18 cellular contexts compared by ENCODE assay signal in genomic region chr5:57724836-57725235, GRCh38.
DNase-seq lines count a peak whose midpoint lies in the region; ATAC-seq and TF ChIP-seq lines count a peak whose summit lies in the region.
"Had no signal": no experiment of that assay in that cellular context is flagged by ENCODE, and none has a peak within 500 bp of the region (broad histone marks: within the 10 kb centered on the region; RNA-seq: fewer than 3 reads in every experiment).

No MANE protein-coding gene starts in this region.

- H3K36me3 Mint-ChIP-seq in HFFc6 (ENCODE audit: low read depth) = peaks cover 4% of the 10 kb centered on the region; the same call in 1 of the 2 replicates
- H3K36me3 Mint-ChIP-seq: brain had no signal

- peak; percentile 47 for DNase-seq in AG04449 (ENCODE audit: low read depth, low spot score)
- peak; percentile 76 for DNase-seq in HFFc6
- peak; percentile 51 for DNase-seq in amniotic epithelial cell (ENCODE audit: low read depth)
- peak; percentile 20 for DNase-seq in hepatic stellate cell (ENCODE audit: low spot score)
- no peak for DNase-seq in NCI-H2196 (lab: John Stamatoyannopoulos, UW; ENCODE audit: unreplicated experiment)
- DNase-seq in activated effector memory CD4-positive, alpha-beta T cell treated with Interleukin-2 at 50 U/mL for 16 hours = no peak
- no peak for DNase-seq in stimulated activated CD8-positive, alpha-beta memory T cell treated with anti-CD3 and anti-CD28 coated beads, Interleukin-4, amount 100 ng/mL, for 48 hours
- DNase-seq: ACHN; activated CD4-positive, alpha-beta T cell treated with anti-CD3 and anti-CD28 coated beads, Interleukin-2, amount 50 U/mL, for 1 hour; activated naive CD4-positive, alpha-beta T cell treated with anti-CD3 and anti-CD28 coated beads, Interleukin-2, amount 50 U/mL, for 16 hours; hypothalamus; left cardiac atrium; NCI-H1105; retina had no signal

- H3K9me3 Mint-ChIP-seq in HFFc6 = peaks cover 4% of the 10 kb centered on the region; the same call in 1 of the 2 replicates

- H3K27me3 Mint-ChIP-seq in HFFc6 (ENCODE audit: insufficient read depth) = no peaks in the 10 kb centered on the region

- no peak overlapping the region for H3K4me3 ChIP-seq in AG04449 (ENCODE audit: low read depth, low read length)
- H3K4me3 ChIP-seq: esophagus muscularis mucosa, K562 had no signal

- CTCF ChIA-PET in AG04449 (lab: Yijun Ruan, JAX) = interaction anchor here (0.8 to 2.3 kb wide), 2 partner anchors 31 to 736 kb away, joined by 4 to 7 read pairs; no protein-coding TSS in a partner anchor

- H3K4me1 Mint-ChIP-seq in HFFc6 (ENCODE audit: low read depth) = peaks cover 47% of the 10 kb centered on the region

- H3K4me3 Mint-ChIP-seq in HFFc6 = peak overlapping the region; percentile 1; the same call in 1 of the 2 replicates
- H3K4me3 Mint-ChIP-seq: brain had no signal

- TF ChIP-seq CTCF in AG04449 (IDR thresholded peaks at IDR 0.05; ENCODE audit: insufficient read depth, low read length, missing control alignments) = no peak
- TF ChIP-seq CTCF in HFFc6 (IDR thresholded peaks at IDR 0.05) = no peak

- H3K27ac Mint-ChIP-seq in HFFc6 = peak overlapping the region; percentile 50
- H3K27ac Mint-ChIP-seq: brain had no signal

- no peak for ATAC-seq in HG02938 (IDR thresholded peaks at IDR 0.05; ENCODE audit: unreplicated experiment)
- ATAC-seq: K562, left cardiac atrium had no signal

- POLR2A ChIA-PET in AG04449 (lab: Yijun Ruan, JAX) = no interaction called here

Comparison
In these comparisons a context has a peak if more than half of its experiments do, and no peak if none do; other contexts are left out.
1. DNase-seq: peak in AG04449 (single experiment), HFFc6 (single experiment), amniotic epithelial cell (single experiment) and hepatic stellate cell (single experiment); none in NCI-H2196 (single experiment), activated effector memory CD4-positive, alpha-beta T cell treated with Interleukin-2 at 50 U/mL for 16 hours (single experiment) and stimulated activated CD8-positive, alpha-beta memory T cell treated with anti-CD3 and anti-CD28 coated beads, Interleukin-4, amount 100 ng/mL, for 48 hours (single experiment).